Comparison of ENCODE assay signal across 15 cellular contexts in genomic region chr11:115145316-115145715, GRCh38.
"Had no signal": no experiment of that assay in that cellular context is flagged by ENCODE, and none has a peak within 500 bp of the region (broad histone marks: within the 10 kb centered on the region; RNA-seq: fewer than 3 reads in every experiment).

No MANE protein-coding gene starts in this region.

- H3K9me3 ChIP-seq: colonic mucosa, esophagus muscularis mucosa, mucosa of descending colon, neutrophil had no signal

- H3K27me3 ChIP-seq: colonic mucosa, neutrophil had no signal

- H3K27ac ChIP-seq: colonic mucosa, esophagus muscularis mucosa, neutrophil, parathyroid adenoma had no signal

- DNase-seq: activated CD4-positive, alpha-beta T cell treated with anti-CD3 and anti-CD28 coated beads, Interleukin-2, amount 10 ng/mL, durations not matched to agents 7 days and 5 days; activated CD8-positive, alpha-beta memory T cell treated with anti-CD3 and anti-CD28 coated beads for 24 hours; activated naive CD8-positive, alpha-beta T cell treated with anti-CD3 and anti-CD28 coated beads, Interleukin-2, amount 10 ng/mL, durations not matched to agents 7 days and 5 days; central memory CD4-positive, alpha-beta T cell; colonic mucosa; hippocampal formation; left ventricle myocardium superior; mucosa of descending colon; naive thymus-derived CD4-positive, alpha-beta T cell; stimulated activated CD4-positive, alpha-beta T cell treated with anti-CD3 and anti-CD28 coated beads, Interleukin-12 subunit alpha, Interleukin-12 subunit beta, amount 100 ng/mL, for 4 hours had no signal

- H3K4me1 ChIP-seq: colonic mucosa, esophagus muscularis mucosa, parathyroid adenoma had no signal

- H3K4me3 ChIP-seq: colonic mucosa, esophagus muscularis mucosa, mucosa of descending colon had no signal

- H3K9ac ChIP-seq: parathyroid adenoma had no signal

- ATAC-seq: left ventricle myocardium superior; mucosa of descending colon; naive thymus-derived CD4-positive, alpha-beta T cell; stimulated activated memory B cell treated with anti-CD40 and anti-IgM and Interleukin-4, amounts not matched to agents 10 μg/mL and 1 μg/mL and 100 μg/mL, for 72 hours had no signal

- FAIRE-seq: keratinocyte had no signal

- H3K36me3 ChIP-seq: colonic mucosa, esophagus muscularis mucosa, neutrophil had no signal
